8 cellular contexts compared by ENCODE assay signal in the genomic region with DNA sequence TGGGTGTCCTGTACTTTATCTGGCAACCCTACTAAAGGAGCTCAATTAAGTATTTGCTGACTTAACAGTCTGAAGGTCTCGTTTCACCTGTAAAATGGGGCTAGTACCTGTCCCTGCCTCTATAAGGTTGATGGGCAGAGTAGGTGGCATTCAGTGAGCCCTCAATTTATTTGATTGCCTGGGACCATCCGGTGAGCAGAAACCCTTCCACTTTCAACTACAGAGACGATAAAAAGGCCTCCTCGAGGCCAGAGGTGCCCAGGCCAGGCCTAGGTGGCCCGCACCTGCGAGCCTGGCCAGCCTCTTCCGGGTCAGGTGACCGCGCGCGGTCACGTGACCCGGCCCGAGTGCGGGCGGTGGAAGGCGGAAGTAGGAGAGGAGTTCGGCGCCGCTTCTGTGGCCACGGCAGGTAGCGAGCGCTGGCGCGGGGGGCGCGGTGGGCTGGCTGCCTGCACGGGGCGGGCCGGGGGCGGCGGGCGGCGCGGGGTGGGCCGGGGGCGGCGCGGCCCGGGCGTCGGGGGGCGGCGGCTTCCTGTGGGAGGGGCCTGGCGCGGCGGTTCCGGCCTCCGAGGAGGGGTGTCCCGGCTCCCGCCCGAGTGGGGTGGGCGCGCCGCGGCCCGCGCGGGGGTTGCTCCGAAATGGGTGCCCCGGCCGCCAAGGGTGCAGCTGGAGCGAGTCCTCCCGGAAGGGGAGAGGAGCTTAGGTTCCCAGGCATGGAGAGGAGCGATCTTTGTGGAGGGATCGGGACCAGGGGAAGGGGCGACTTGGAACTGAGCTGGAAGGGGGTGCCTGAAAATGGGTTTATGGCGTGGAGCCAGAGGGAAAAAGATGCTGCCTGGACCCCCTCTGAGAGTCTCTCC. TPM values are rescaled to one million over a fixed set of nuclear protein-coding genes. Genes with fewer than 3 reads are reported as not detected.
DNase-seq lines count a peak whose midpoint lies in the region; ATAC-seq and TF ChIP-seq lines count a peak whose summit lies in the region.

A gene (plus strand): TSS at position 350 of the 860 bp plus-strand sequence. CDS start 24,679 bp downstream, outside the sequence.

- H3K27ac Mint-ChIP-seq in activated naive CD4-positive, alpha-beta T cell treated with anti-CD3 and anti-CD28 coated beads, Interleukin-2, amount 50 U/mL, for 24 hours = peak within 1 kb of the TSS; percentile 97
- H3K27ac Mint-ChIP-seq in glutamatergic neuron (ENCODE audit: unreplicated experiment) = peak within 1 kb of the TSS; percentile 70

- peak within 1 kb of the TSS; percentile 99 for H3K4me2 ChIP-seq in osteoblast (ENCODE audit: insufficient read depth, low read length)

- 0 to 2% methylated on average over 32 of the region's 68 CpGs for WGBS in testis, 2 donors

- H3K36me3 ChIP-seq in osteoblast (ENCODE audit: insufficient read depth, low read length) (no peaks in the 10 kb centered on the region), testis (ENCODE audit: low read depth, missing control alignments) (no peaks in the 10 kb centered on the region)

- TF ChIP-seq POLR2A in testis (IDR thresholded peaks at IDR 0.05) = no peak

- TF ChIP-seq CTCF in glutamatergic neuron (IDR thresholded peaks at IDR 0.05; ENCODE audit: partially characterized antibody, unreplicated experiment) (no peak), osteoblast (IDR thresholded peaks at IDR 0.05; ENCODE audit: extremely low read depth, low read depth, low read length) (no peak), testis (IDR thresholded peaks at IDR 0.05) (peak in 1 of 3 experiments; percentile 25)

- H3K9me3 ChIP-seq in osteoblast (ENCODE audit: low read depth, low read length) (no peaks in the 10 kb centered on the region), testis (no peaks in the 10 kb centered on the region)

- peak within 1 kb of the TSS; percentile 100 for H2AFZ ChIP-seq in osteoblast (ENCODE audit: low read length)

- no peaks in the 10 kb centered on the region for H3K27me3 ChIP-seq in osteoblast (ENCODE audit: insufficient read depth, low read length)
- H3K27me3 ChIP-seq in testis = no peaks in the 10 kb centered on the region

- H3K9me3 Mint-ChIP-seq in activated naive CD4-positive, alpha-beta T cell treated with anti-CD3 and anti-CD28 coated beads, Interleukin-2, amount 50 U/mL, for 24 hours = no peaks in the 10 kb centered on the region
- H3K9me3 Mint-ChIP-seq in glutamatergic neuron (ENCODE audit: unreplicated experiment) = peaks cover 5% of the 10 kb centered on the region

- H3K27ac ChIP-seq in osteoblast (ENCODE audit: low read depth, low read length) = peak within 1 kb of the TSS; percentile 85
- peak within 1 kb of the TSS; percentile 90 to 91 for H3K27ac ChIP-seq in testis

- peaks cover 27% of the 10 kb centered on the region for H3K4me1 Mint-ChIP-seq in activated naive CD4-positive, alpha-beta T cell treated with anti-CD3 and anti-CD28 coated beads, Interleukin-2, amount 50 U/mL, for 24 hours
- peaks cover 5% of the 10 kb centered on the region for H3K4me1 Mint-ChIP-seq in glutamatergic neuron (ENCODE audit: low read depth, unreplicated experiment)

- H4K20me1 ChIP-seq in osteoblast (ENCODE audit: insufficient read depth, low read length) = peaks cover 6% of the 10 kb centered on the region

- peak within 1 kb of the TSS; percentile 99 for H3K4me3 ChIP-seq in osteoblast (ENCODE audit: insufficient read depth, low read length)
- H3K4me3 ChIP-seq in testis = peak within 1 kb of the TSS; percentile 79 to 85

- H3K27me3 Mint-ChIP-seq in activated naive CD4-positive, alpha-beta T cell treated with anti-CD3 and anti-CD28 coated beads, Interleukin-2, amount 50 U/mL, for 24 hours = no peaks in the 10 kb centered on the region
- H3K27me3 Mint-ChIP-seq in glutamatergic neuron (ENCODE audit: unreplicated experiment) = no peaks in the 10 kb centered on the region

- peak within 1 kb of the TSS; percentile 93 for H3K4me3 Mint-ChIP-seq in activated naive CD4-positive, alpha-beta T cell treated with anti-CD3 and anti-CD28 coated beads, Interleukin-2, amount 50 U/mL, for 24 hours
- peak within 1 kb of the TSS; percentile 89 for H3K4me3 Mint-ChIP-seq in glutamatergic neuron (ENCODE audit: unreplicated experiment)

- ATAC-seq in GM21786 (IDR thresholded peaks at IDR 0.05; ENCODE audit: unreplicated experiment) (peak; percentile 62), SK-N-SH treated with all-trans-retinoic acid at 6 μM for 48 hours (peak; percentile 75)

- no peaks in the 10 kb centered on the region for H3K36me3 Mint-ChIP-seq in activated naive CD4-positive, alpha-beta T cell treated with anti-CD3 and anti-CD28 coated beads, Interleukin-2, amount 50 U/mL, for 24 hours
- H3K36me3 Mint-ChIP-seq in glutamatergic neuron (ENCODE audit: unreplicated experiment) = peaks cover 3% of the 10 kb centered on the region

- peaks cover 12% of the 10 kb centered on the region for H3K4me1 ChIP-seq in osteoblast (ENCODE audit: insufficient read depth, low read length)
- peaks cover 11% of the 10 kb centered on the region for H3K4me1 ChIP-seq in testis

- peaks cover 49% of the 10 kb centered on the region for H3K79me2 ChIP-seq in osteoblast (ENCODE audit: insufficient read depth, low read length)

- intact Hi-C loops in testis (cut with DNase I; ENCODE audit: low total_unique reads) = no loop called here

- DNase-seq in Daoy (ENCODE audit: low read depth) (peak; percentile 82), LoVo (ENCODE audit: low spot score) (peak; percentile 87), glutamatergic neuron (peak; percentile 77), osteoblast (ENCODE audit: insufficient read length, low spot score, missing footprints) (peak; percentile 97), testis (peak; percentile 75)

TF ChIP-seq in SK-N-SH treated with all-trans-retinoic acid at 6 μM for 48 hours, 23 proteins besides CTCF, POLR2A, EP300 and RAD21:
- TF ChIP-seq SNAI2 (CRISPR knock-in tag; IDR thresholded peaks at IDR 0.05) (peak; percentile 76; the same call in 1 of the 2 replicates), CSDC2 (CRISPR knock-in tag; IDR thresholded peaks at IDR 0.05) (peak; percentile 40; the same call in 1 of the 2 replicates), ARNTL (CRISPR knock-in tag; IDR thresholded peaks at IDR 0.05; ENCODE audit: borderline replicate concordance, low read depth) (no peak), ZNF70 (CRISPR knock-in tag; IDR thresholded peaks at IDR 0.05) (0 out of 2 replicates have a peak, but pooled peaks have one; percentile 27), ZFP3 (CRISPR knock-in tag; IDR thresholded peaks at IDR 0.05) (0 out of 2 replicates have a peak, but pooled peaks have one; percentile 40)

RNA-seq across cellular contexts. Expression of the gene that starts here (rescaled TPM):
- total RNA-seq in Daoy (2014; rRNA removed; shearing (Covaris generic)) = 15.7 and 16.8 TPM in 2 replicates
- total RNA-seq in glutamatergic neuron (ENCODE audit: unreplicated experiment) (46.8 TPM), osteoblast (43.3 and 46.7 TPM in 2 replicates), testis (10 to 100 TPM; 57.6 to 60.6 TPM)
- 46.4 TPM for polyA plus RNA-seq in testis (ENCODE audit: insufficient read depth, low read depth, low replicate concordance)

Comparison
In these comparisons a context has a peak if more than half of its experiments do, and no peak if none do; other contexts are left out.
1. Peak in every context shown above with its lines: DNase-seq, ATAC-seq, H3K4me3 ChIP-seq and H3K27ac ChIP-seq.